8 cellular contexts compared by ENCODE assay signal in genomic region chr3:4982773-4983738, GRCh38. TPM values are rescaled to one million over a fixed set of nuclear protein-coding genes. Genes with fewer than 3 reads are reported as not detected.
DNase-seq lines count a peak whose midpoint lies in the region; ATAC-seq and TF ChIP-seq lines count a peak whose summit lies in the region.

No MANE protein-coding gene starts in this region.

- TF ChIP-seq CTCF in GM12865 (IDR thresholded peaks at IDR 0.05; ENCODE audit: insufficient read depth, low read depth, low read length, missing control alignments): no peak
- TF ChIP-seq CTCF in WI38 (IDR thresholded peaks at IDR 0.05; ENCODE audit: low read depth, low read length): no peak
- TF ChIP-seq CTCF in esophagus squamous epithelium (IDR thresholded peaks at IDR 0.05): no peak

- H3K27ac ChIP-seq in esophagus squamous epithelium: peak overlapping the region; percentile 95 to 100 (median 99)

- H3K4me1 ChIP-seq in esophagus squamous epithelium: peaks cover 23 to 75% (median 37%) of the 10 kb centered on the region in 3 donors

- TF ChIP-seq POLR2A in esophagus squamous epithelium (IDR thresholded peaks at IDR 0.05): peak in 2 of 4 donors; percentile 28 to 34

- ATAC-seq in GM18519 (IDR thresholded peaks at IDR 0.05; ENCODE audit: low FRiP score, unreplicated experiment): no peak

- no peaks in the 10 kb centered on the region for H3K9me3 ChIP-seq in esophagus squamous epithelium

- no peak for DNase-seq in GM12865 (ENCODE audit: low read depth)
- DNase-seq in esophagus squamous epithelium (lab: John Stamatoyannopoulos, UW): no peak
- DNase-seq in skeletal muscle cell (ENCODE audit: low read depth): no peak
- DNase-seq in CD1c-positive myeloid dendritic cell (ENCODE audit: extremely low spot score): no peak
- DNase-seq in activated CD8-positive, alpha-beta memory T cell treated with anti-CD3 and anti-CD28 coated beads, Interleukin-2, amount 50 U/mL, for 4 hours: no peak
- DNase-seq in A172 (ENCODE audit: low spot score): no peak

- H3K27me3 ChIP-seq in esophagus squamous epithelium: no peaks in the 10 kb centered on the region

- peaks cover 0 to 20% (median 6%) of the 10 kb centered on the region in 3 donors for H3K36me3 ChIP-seq in esophagus squamous epithelium

- intact Hi-C loops in esophagus squamous epithelium (cut with DNase I): no loop called here

- H3K4me3 ChIP-seq in GM12865 (ENCODE audit: low read depth, low read length) (peak overlapping the region; percentile 82), WI38 (ENCODE audit: low read depth, low read length) (peak overlapping the region; percentile 42), esophagus squamous epithelium (peak overlapping the region; percentile 69 to 95 (median 86)), skeletal muscle cell (ENCODE audit: low read depth, low read length) (peak overlapping the region; percentile 100)

- 38 to 46% methylated on average over 17 to 29 of the region's 40 CpGs for WGBS in esophagus squamous epithelium, 2 donors

RNA-seq across cellular contexts. Expression of gene BHLHE40, which starts 3.8 kb away (rescaled TPM):
- total RNA-seq in esophagus squamous epithelium: 100 to 1,000 TPM; 124 to 194 (median 153) TPM
- 91.4 and 96.0 TPM in 2 replicates for total RNA-seq in A172 (2014; rRNA removed; shearing (Covaris generic))

Comparison
In these comparisons a context has a peak if more than half of its experiments do, and no peak if none do; other contexts are left out.
1. H3K4me3 ChIP-seq: peak in every context shown above with its lines; median percentile 100 in skeletal muscle cell; 86 in esophagus squamous epithelium; 82 in GM12865; 42 in WI38.